14 cellular contexts compared by ENCODE assay signal in genomic region chr12:20507061-20507460, GRCh38.
DNase-seq lines count a peak whose midpoint lies in the region; ATAC-seq and TF ChIP-seq lines count a peak whose summit lies in the region.
"Had no signal": no experiment of that assay in that cellular context is flagged by ENCODE, and none has a peak within 500 bp of the region (broad histone marks: within the 10 kb centered on the region; RNA-seq: fewer than 3 reads in every experiment).

No MANE protein-coding gene starts in this region.

- no peak for TF ChIP-seq CTCF in OCI-LY3 (IDR thresholded peaks at IDR 0.05; ENCODE audit: low read depth, low read length)
- TF ChIP-seq CTCF in CD8-positive, alpha-beta T cell (IDR thresholded peaks at IDR 0.05) = no peak

- peak; percentile 56 for ATAC-seq in GM18502 (IDR thresholded peaks at IDR 0.05; ENCODE audit: poor library complexity, unreplicated experiment)
- ATAC-seq in GM21529 (IDR thresholded peaks at IDR 0.05; ENCODE audit: unreplicated experiment) = no peak
- no peak for ATAC-seq in CD8-positive, alpha-beta T cell
- ATAC-seq: SK-N-SH treated with all-trans-retinoic acid at 6 μM for 48 hours had no signal

- no peaks in the 10 kb centered on the region for H3K36me3 Mint-ChIP-seq in CD8-positive, alpha-beta T cell

- intact Hi-C loops in CD8-positive, alpha-beta T cell (cut with DNase I, micrococcal nuclease) = no loop called here

- no peaks in the 10 kb centered on the region for H3K9me3 ChIP-seq in OCI-LY3 (ENCODE audit: insufficient read depth, low read length)
- H3K9me3 ChIP-seq in CD8-positive, alpha-beta T cell (ENCODE audit: low read length) = no peaks in the 10 kb centered on the region
- H3K9me3 ChIP-seq: BLaER1 had no signal

- H3K27ac Mint-ChIP-seq in CD8-positive, alpha-beta T cell = no peak overlapping the region

- no peak overlapping the region for H3K27ac ChIP-seq in OCI-LY3 (ENCODE audit: low read length)
- H3K27ac ChIP-seq in CD8-positive, alpha-beta T cell (ENCODE audit: low read depth, low read length) = no peak overlapping the region
- H3K27ac ChIP-seq: BLaER1 had no signal

- no peaks in the 10 kb centered on the region for H3K79me2 ChIP-seq in OCI-LY3 (ENCODE audit: low read length)

- H3K4me3 Mint-ChIP-seq in CD8-positive, alpha-beta T cell = no peak overlapping the region

- no peak overlapping the region for H3K9ac ChIP-seq in OCI-LY3 (ENCODE audit: low read length)
- H3K9ac ChIP-seq: BLaER1 had no signal

- H3K4me1 ChIP-seq in OCI-LY3 (ENCODE audit: low read length) = peaks cover 10% of the 10 kb centered on the region
- H3K4me1 ChIP-seq in CD8-positive, alpha-beta T cell (ENCODE audit: insufficient read depth, low read length) = no peaks in the 10 kb centered on the region
- H3K4me1 ChIP-seq: BLaER1 had no signal

- no peaks in the 10 kb centered on the region for H3K4me1 Mint-ChIP-seq in CD8-positive, alpha-beta T cell (ENCODE audit: low read depth)

- POLR2A ChIA-PET in CD8-positive, alpha-beta T cell (lab: Charles Lee) = no interaction called here

- H3K4me2 ChIP-seq in OCI-LY3 (ENCODE audit: low read length) = peak overlapping the region; percentile 3; the same call in 1 of the 2 replicates
- H3K4me2 ChIP-seq: BLaER1 had no signal

- H3K27me3 ChIP-seq in OCI-LY3 (ENCODE audit: low read depth, low read length) = peaks cover 80% of the 10 kb centered on the region
- no peaks in the 10 kb centered on the region for H3K27me3 ChIP-seq in CD8-positive, alpha-beta T cell (ENCODE audit: insufficient read depth, low read length)
- H3K27me3 ChIP-seq: BLaER1 had no signal

- H4K20me1 ChIP-seq in OCI-LY3 (ENCODE audit: insufficient read depth, low read length) = peaks cover 12% of the 10 kb centered on the region; the same call in 1 of the 2 replicates
- H4K20me1 ChIP-seq: BLaER1 had no signal

- H3K4me3 ChIP-seq in OCI-LY3 (ENCODE audit: low read length) = no peak overlapping the region
- H3K4me3 ChIP-seq in CD8-positive, alpha-beta T cell (ENCODE audit: low read depth, low read length) = no peak overlapping the region
- H3K4me3 ChIP-seq: BLaER1 had no signal

- in situ Hi-C loops in KBM-7 (cut with MboI; ENCODE audit: low pct_unique_long_range_greater_than_20kb, low sequenced_read_pairs) = no loop called here

- no peaks in the 10 kb centered on the region for H3K9me3 Mint-ChIP-seq in CD8-positive, alpha-beta T cell

- no peak overlapping the region for H2AFZ ChIP-seq in OCI-LY3 (ENCODE audit: low read depth, low read length)

- H3K27me3 Mint-ChIP-seq in CD8-positive, alpha-beta T cell (ENCODE audit: low read depth) = no peaks in the 10 kb centered on the region

- DNase-seq in KBM-7 (peak; percentile 54), iris pigment epithelial cell (ENCODE audit: low read depth) (peak; percentile 42), HuH-7.5 (ENCODE audit: low spot score) (no peak)
- DNase-seq in CD8-positive, alpha-beta T cell = no peak
- DNase-seq: H7, NCI-H1436, NCI-H2029 treated with DMSO at 0.1 percent for 48 hours, NCI-H510A treated with DMSO at 0.1 percent for 48 hours, T-helper 2 cell had no signal

- CTCF ChIA-PET in CD8-positive, alpha-beta T cell (lab: Charles Lee) = no interaction called here

- no peaks in the 10 kb centered on the region for H3K36me3 ChIP-seq in OCI-LY3 (replicated peaks; ENCODE audit: low read depth, low read length)
- H3K36me3 ChIP-seq in CD8-positive, alpha-beta T cell (ENCODE audit: insufficient read depth, low read length) = no peaks in the 10 kb centered on the region
- H3K36me3 ChIP-seq: BLaER1 had no signal

Comparison
In these comparisons a context has a peak if more than half of its experiments do, and no peak if none do; other contexts are left out.
1. DNase-seq: peak in KBM-7 (single experiment) and iris pigment epithelial cell (single experiment); none in HuH-7.5 (single experiment) and CD8-positive, alpha-beta T cell (0 of 7).